Comparison of ENCODE assay signal across 8 cellular contexts in genomic region chr9:89179920-89180667, GRCh38. TPM values are rescaled to one million over a fixed set of nuclear protein-coding genes. Genes with fewer than 3 reads are reported as not detected.
DNase-seq lines count a peak whose midpoint lies in the region; ATAC-seq and TF ChIP-seq lines count a peak whose summit lies in the region.

No MANE protein-coding gene starts in this region.

- H3K36me3 ChIP-seq in PC-3 (ENCODE audit: low read depth, low read length) (no peaks in the 10 kb centered on the region), neural cell (ENCODE audit: insufficient read depth, low read length) (no peaks in the 10 kb centered on the region), thoracic aorta (no peaks in the 10 kb centered on the region)

- TF ChIP-seq CTCF in PC-3 (conservative IDR thresholded peaks at IDR 0.05; ENCODE audit: low read depth, low read length) (no peak), neural cell (IDR thresholded peaks at IDR 0.05; ENCODE audit: poor library complexity, severe bottlenecking) (no peak), thoracic aorta (IDR thresholded peaks at IDR 0.05) (peak; percentile 4)

- no peaks in the 10 kb centered on the region for H3K79me2 ChIP-seq in PC-3 (ENCODE audit: low read length)
- peaks cover 32% of the 10 kb centered on the region for H3K79me2 ChIP-seq in neural cell (replicated peaks; ENCODE audit: insufficient read depth, low read length)

- CTCF ChIA-PET in PC-3 (lab: Charles Lee) = no interaction called here

- H3K27me3 Mint-ChIP-seq in IgD-negative memory B cell = peaks cover 52% of the 10 kb centered on the region
- peaks cover 67% of the 10 kb centered on the region for H3K27me3 Mint-ChIP-seq in activated naive CD8-positive, alpha-beta T cell treated with anti-CD3 and anti-CD28 coated beads, Interleukin-2, amount 10 ng/mL, durations not matched to agents 7 days and 5 days

- H3K4me3 Mint-ChIP-seq in IgD-negative memory B cell = peak overlapping the region in 3 of 4 donors; percentile 18 to 58 (median 51)
- H3K4me3 Mint-ChIP-seq in activated naive CD8-positive, alpha-beta T cell treated with anti-CD3 and anti-CD28 coated beads, Interleukin-2, amount 10 ng/mL, durations not matched to agents 7 days and 5 days = peak overlapping the region; percentile 52

- POLR2A ChIA-PET in PC-3 (lab: Charles Lee; ENCODE audit: unreplicated experiment) = interaction anchor here (0.7 kb wide), 1 partner anchor 85 kb away, joined by 5 read pairs; no protein-coding TSS in a partner anchor
- POLR2A ChIA-PET in activated naive CD8-positive, alpha-beta T cell treated with anti-CD3 and anti-CD28 coated beads, Interleukin-2, amount 10 ng/mL, durations not matched to agents 7 days and 5 days (lab: Charles Lee) = no interaction called here

- peaks cover 17% of the 10 kb centered on the region for H3K4me1 ChIP-seq in PC-3 (ENCODE audit: insufficient read depth, low read length)
- H3K4me1 ChIP-seq in thoracic aorta (ENCODE audit: control insufficient read depth in 1 of 2, low read depth in 2 of 2) = peaks cover 18 to 31% of the 10 kb centered on the region in 2 donors

- peaks cover 6 to 13% (median 8%) of the 10 kb centered on the region in 3 donors for H3K4me1 Mint-ChIP-seq in IgD-negative memory B cell
- H3K4me1 Mint-ChIP-seq in activated naive CD8-positive, alpha-beta T cell treated with anti-CD3 and anti-CD28 coated beads, Interleukin-2, amount 10 ng/mL, durations not matched to agents 7 days and 5 days = peaks cover 10% of the 10 kb centered on the region

- H3K9ac ChIP-seq in PC-3 (ENCODE audit: low read length) (peak overlapping the region; percentile 74), neural cell (ENCODE audit: low read length) (peak overlapping the region; percentile 95)

- intact Hi-C loops in PC-3 (cut with micrococcal nuclease) = loop anchor here (1.0 to 10.0 kb wide), 2 partner anchors 26 to 255 kb away; no protein-coding TSS in a partner anchor

- H3K27ac ChIP-seq in PC-3 (ENCODE audit: low read length) (peak overlapping the region; percentile 89), neural cell (ENCODE audit: low read length) (peak overlapping the region; percentile 94), thoracic aorta (peak overlapping the region; percentile 59 to 62)

- no peaks in the 10 kb centered on the region for H3K9me3 Mint-ChIP-seq in IgD-negative memory B cell
- no peaks in the 10 kb centered on the region for H3K9me3 Mint-ChIP-seq in activated naive CD8-positive, alpha-beta T cell treated with anti-CD3 and anti-CD28 coated beads, Interleukin-2, amount 10 ng/mL, durations not matched to agents 7 days and 5 days

- H4K20me1 ChIP-seq in PC-3 (ENCODE audit: low read length) = no peaks in the 10 kb centered on the region
- H4K20me1 ChIP-seq in neural cell (ENCODE audit: insufficient read depth) = no peaks in the 10 kb centered on the region

- H3K27ac Mint-ChIP-seq in IgD-negative memory B cell = no peak overlapping the region
- no peak overlapping the region for H3K27ac Mint-ChIP-seq in activated naive CD8-positive, alpha-beta T cell treated with anti-CD3 and anti-CD28 coated beads, Interleukin-2, amount 10 ng/mL, durations not matched to agents 7 days and 5 days

- H3K4me2 ChIP-seq in PC-3 (ENCODE audit: low read length) (peak overlapping the region; percentile 97), neural cell (ENCODE audit: low read length) (peak overlapping the region; percentile 89)

- H2AFZ ChIP-seq in PC-3 (ENCODE audit: low read length) (peak overlapping the region; percentile 95), neural cell (ENCODE audit: low read depth, low read length) (peak overlapping the region; percentile 37)

- peak; percentile 54 for TF ChIP-seq RAD21 in neural cell (conservative IDR thresholded peaks at IDR 0.05)

- no peaks in the 10 kb centered on the region for H3F3A ChIP-seq in PC-3 (ENCODE audit: low read length, unreplicated experiment)
- H3F3A ChIP-seq in neural cell (ENCODE audit: insufficient read depth, low read length, poor library complexity, severe bottlenecking) = peaks cover 18% of the 10 kb centered on the region

- H3K4me3 ChIP-seq in PC-3 (ENCODE audit: low read length) = peak overlapping the region; percentile 72
- H3K4me3 ChIP-seq in neural cell (ENCODE audit: low read length) = peak overlapping the region; percentile 84
- H3K4me3 ChIP-seq in thoracic aorta = peak overlapping the region; percentile 68

- H3K9me2 ChIP-seq in PC-3 (replicated peaks; ENCODE audit: low read length) = no peaks in the 10 kb centered on the region
- no peaks in the 10 kb centered on the region for H3K9me2 ChIP-seq in neural cell (ENCODE audit: insufficient read depth, low read length)

- peak; percentile 92 for DNase-seq in DMS153 (lab: John Stamatoyannopoulos, UW)
- DNase-seq in PC-3 = peak; percentile 93
- peak; percentile 62 for DNase-seq in activated naive CD8-positive, alpha-beta T cell treated with anti-CD3 and anti-CD28 coated beads, Interleukin-2, amount 10 ng/mL, durations not matched to agents 7 days and 5 days
- peak; percentile 96 for DNase-seq in glomerular visceral epithelial cell (ENCODE audit: extremely low spot score)
- peak; percentile 34 for DNase-seq in thoracic aorta (ENCODE audit: low spot score)

- TF ChIP-seq EP300 in neural cell (conservative IDR thresholded peaks at IDR 0.05; ENCODE audit: poor library complexity, severe bottlenecking) = peak; percentile 85

- H3K27me3 ChIP-seq in PC-3 (ENCODE audit: low read length) = no peaks in the 10 kb centered on the region
- H3K27me3 ChIP-seq in neural cell (ENCODE audit: insufficient read depth, low read depth, low read length) = peaks cover 3% of the 10 kb centered on the region
- peaks cover 11% of the 10 kb centered on the region for H3K27me3 ChIP-seq in thoracic aorta (replicated peaks; ENCODE audit: insufficient read depth)

- H3K36me3 Mint-ChIP-seq in IgD-negative memory B cell = peaks cover 10% of the 10 kb centered on the region
- no peaks in the 10 kb centered on the region for H3K36me3 Mint-ChIP-seq in activated naive CD8-positive, alpha-beta T cell treated with anti-CD3 and anti-CD28 coated beads, Interleukin-2, amount 10 ng/mL, durations not matched to agents 7 days and 5 days

- TSS peak; percentile 79 for BruUV-seq in PC-3 (replicated peaks; lab: Mats Ljungman, UMichigan)

- no peaks in the 10 kb centered on the region for H3K9me3 ChIP-seq in PC-3 (ENCODE audit: low read length)
- H3K9me3 ChIP-seq in neural cell (ENCODE audit: low read length) = no peaks in the 10 kb centered on the region
- no peaks in the 10 kb centered on the region for H3K9me3 ChIP-seq in thoracic aorta

- ATAC-seq in PC-3 = peak; percentile 89
- peak; percentile 79 for ATAC-seq in activated naive CD8-positive, alpha-beta T cell treated with anti-CD3 and anti-CD28 coated beads, Interleukin-2, amount 10 ng/mL, durations not matched to agents 7 days and 5 days (ENCODE audit: low read depth)
- peak; percentile 85 for ATAC-seq in thoracic aorta (ENCODE audit: insufficient number of reproducible peaks, low FRiP score, low read depth)
- ATAC-seq in GM21447 (IDR thresholded peaks at IDR 0.05; ENCODE audit: unreplicated experiment) = no peak

TF ChIP-seq in neural cell, 6 proteins besides CTCF, POLR2A, EP300 and RAD21:
- peak; percentile 100 for TF ChIP-seq TAF1 (IDR thresholded peaks at IDR 0.05; ENCODE audit: low read depth)
- peak; percentile 40 for TF ChIP-seq SMC3 (conservative IDR thresholded peaks at IDR 0.05; ENCODE audit: poor library complexity)
- peak; percentile 99 for TF ChIP-seq POLR2AphosphoS5 (IDR thresholded peaks at IDR 0.05)
- TF ChIP-seq REST (IDR thresholded peaks at IDR 0.05; ENCODE audit: borderline replicate concordance) = peak; percentile 99
- TF ChIP-seq MXI1 (conservative IDR thresholded peaks at IDR 0.05; ENCODE audit: poor library complexity, severe bottlenecking) = peak; percentile 75
- TF ChIP-seq EZH2 (IDR thresholded peaks at IDR 0.05; ENCODE audit: borderline replicate concordance, insufficient read depth, low read length, poor library complexity, severe bottlenecking) = no peak

RNA-seq across cellular contexts. Expression of gene SHC3, which starts 1.5 kb away (rescaled TPM):
- polyA plus RNA-seq in IgD-negative memory B cell (not detected), neural cell (20.1 and 22.9 TPM in 2 replicates)
- total RNA-seq in PC-3 (2014; rRNA removed) (0.63 and 0.66 TPM in 2 replicates), thoracic aorta (1 to 10 TPM; 1.5 to 1.8 TPM)
- not detected for total RNA-seq in activated naive CD8-positive, alpha-beta T cell treated with anti-CD3 and anti-CD28 coated beads, Interleukin-2, amount 10 ng/mL, durations not matched to agents 7 days and 5 days
- polyA minus RNA-seq in neural cell = 53.4 and 54.3 TPM in 2 replicates

Comparison
In these comparisons a context has a peak if more than half of its experiments do, and no peak if none do; other contexts are left out.
1. DNase-seq: peak in every context shown above with its lines; median percentile 96 in glomerular visceral epithelial cell; 93 in PC-3; 92 in DMS153; 62 in activated naive CD8-positive, alpha-beta T cell treated with anti-CD3 and anti-CD28 coated beads, Interleukin-2, amount 10 ng/mL, durations not matched to agents 7 days and 5 days; 34 in thoracic aorta.